In the genomic region with DNA sequence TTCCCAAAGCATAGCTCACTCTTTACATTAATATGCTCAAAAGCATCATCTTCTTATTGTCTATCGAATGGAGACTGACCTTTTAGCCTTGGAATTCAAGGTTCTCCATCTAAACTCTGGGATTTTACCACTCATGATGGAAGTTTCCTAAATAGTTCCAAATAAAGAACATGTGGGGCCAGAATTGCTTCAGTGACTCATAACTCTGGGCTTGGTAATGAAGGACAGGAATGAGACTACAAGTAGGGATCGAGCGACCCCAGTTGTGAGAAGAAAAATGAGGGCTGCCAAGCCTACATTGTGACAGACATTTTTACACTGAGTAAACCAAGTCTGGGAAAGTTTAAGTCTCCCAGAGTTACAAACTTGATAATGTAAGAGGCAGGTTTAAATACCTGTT, we compare ENCODE assay signal across 26 cellular contexts.
DNase-seq lines count a peak whose midpoint lies in the region; ATAC-seq and TF ChIP-seq lines count a peak whose summit lies in the region.
"Had no signal": no experiment of that assay in that cellular context is flagged by ENCODE, and none has a peak within 500 bp of the region (broad histone marks: within the 10 kb centered on the region; RNA-seq: fewer than 3 reads in every experiment).

No MANE protein-coding gene starts in this region.

- no peaks in the 10 kb centered on the region for H3K36me3 Mint-ChIP-seq in activated CD4-positive, alpha-beta T cell treated with anti-CD3 and anti-CD28 coated beads, Interleukin-2, amount 10 ng/mL, durations not matched to agents 7 days and 5 days (ENCODE audit: low read depth)
- H3K36me3 Mint-ChIP-seq: CD8-positive, alpha-beta T cell had no signal

- no peaks in the 10 kb centered on the region for H3K9me3 Mint-ChIP-seq in activated CD4-positive, alpha-beta T cell treated with anti-CD3 and anti-CD28 coated beads, Interleukin-2, amount 10 ng/mL, durations not matched to agents 7 days and 5 days
- H3K9me3 Mint-ChIP-seq: CD8-positive, alpha-beta T cell; HFFc6 had no signal

- H3K4me3 Mint-ChIP-seq in activated CD4-positive, alpha-beta T cell treated with anti-CD3 and anti-CD28 coated beads, Interleukin-2, amount 10 ng/mL, durations not matched to agents 7 days and 5 days = no peak overlapping the region
- H3K4me3 Mint-ChIP-seq: CD8-positive, alpha-beta T cell; HFFc6 had no signal

- H3K4me1 Mint-ChIP-seq in activated CD4-positive, alpha-beta T cell treated with anti-CD3 and anti-CD28 coated beads, Interleukin-2, amount 10 ng/mL, durations not matched to agents 7 days and 5 days = no peaks in the 10 kb centered on the region

- ATAC-seq in GM21737 (IDR thresholded peaks at IDR 0.05; ENCODE audit: unreplicated experiment) (no peak), left colon (no peak)
- ATAC-seq: CD8-positive, alpha-beta T cell had no signal

- H3K4me3 ChIP-seq in AG10803 (ENCODE audit: low read length) = no peak overlapping the region
- no peak overlapping the region for H3K4me3 ChIP-seq in fibroblast of mammary gland (ENCODE audit: control insufficient read depth, low read depth, low read length)
- H3K4me3 ChIP-seq: HAP-1, SJSA1 had no signal

- DNase-seq in AG10803 (ENCODE audit: low read depth) (peak; percentile 21), EL (peak; percentile 7), LHCN-M2 (ENCODE audit: low read depth) (peak; percentile 7), fibroblast of mammary gland (ENCODE audit: low read depth) (peak; percentile 50), left colon (no peak), NCI-H187 treated with DMSO at 0.1 percent for 48 hours (lab: John Stamatoyannopoulos, UW) (no peak)
- no peak for DNase-seq in activated CD4-positive, alpha-beta T cell treated with anti-CD3 and anti-CD28 coated beads, Interleukin-2, amount 10 ng/mL, durations not matched to agents 7 days and 5 days
- DNase-seq: 8988T; AML-193; CD8-positive, alpha-beta T cell; DMS 273 treated with DMSO at 0.1 percent for 48 hours; DMS79; GOT3; HFFc6; Karpas-422; MV-4-11; NCI-H1105; NCI-H2029 treated with DMSO at 0.1 percent for 48 hours; NCI-H446 treated with DMSO at 0.1 percent for 48 hours; NCI-H82; NK-92 treated with Interleukin-12 subunit alpha and Interleukin-12 subunit beta, amount 100 ng/mL, for 24 hours; Right ventricle myocardium superior; RPMI8226 had no signal

- H3K27ac Mint-ChIP-seq in activated CD4-positive, alpha-beta T cell treated with anti-CD3 and anti-CD28 coated beads, Interleukin-2, amount 10 ng/mL, durations not matched to agents 7 days and 5 days = no peak overlapping the region
- H3K27ac Mint-ChIP-seq: CD8-positive, alpha-beta T cell; HFFc6 had no signal

- intact Hi-C loops in left colon (cut with DNase I, micrococcal nuclease) = no loop called here

- CTCF ChIA-PET in activated CD4-positive, alpha-beta T cell treated with anti-CD3 and anti-CD28 coated beads, Interleukin-2, amount 10 ng/mL, durations not matched to agents 7 days and 5 days (lab: Charles Lee) = no interaction called here

- POLR2A ChIA-PET in activated CD4-positive, alpha-beta T cell treated with anti-CD3 and anti-CD28 coated beads, Interleukin-2, amount 10 ng/mL, durations not matched to agents 7 days and 5 days (lab: Charles Lee) = no interaction called here

- no peak for TF ChIP-seq CTCF in AG10803 (conservative IDR thresholded peaks at IDR 0.05; ENCODE audit: low read length)
- TF ChIP-seq CTCF in fibroblast of mammary gland (conservative IDR thresholded peaks at IDR 0.05; ENCODE audit: control insufficient read depth, insufficient read depth, low read depth, low read length) = no peak

- H3K27me3 Mint-ChIP-seq in activated CD4-positive, alpha-beta T cell treated with anti-CD3 and anti-CD28 coated beads, Interleukin-2, amount 10 ng/mL, durations not matched to agents 7 days and 5 days = no peaks in the 10 kb centered on the region

Comparison
In these comparisons a context has a peak if more than half of its experiments do, and no peak if none do; other contexts are left out.
1. DNase-seq: peak in AG10803 (single experiment), EL (single experiment), LHCN-M2 (single experiment) and fibroblast of mammary gland (single experiment); none in activated CD4-positive, alpha-beta T cell treated with anti-CD3 and anti-CD28 coated beads, Interleukin-2, amount 10 ng/mL, durations not matched to agents 7 days and 5 days (single experiment), left colon (0 of 2) and NCI-H187 treated with DMSO at 0.1 percent for 48 hours (single experiment).